26 cellular contexts compared by ENCODE assay signal in the genomic region with DNA sequence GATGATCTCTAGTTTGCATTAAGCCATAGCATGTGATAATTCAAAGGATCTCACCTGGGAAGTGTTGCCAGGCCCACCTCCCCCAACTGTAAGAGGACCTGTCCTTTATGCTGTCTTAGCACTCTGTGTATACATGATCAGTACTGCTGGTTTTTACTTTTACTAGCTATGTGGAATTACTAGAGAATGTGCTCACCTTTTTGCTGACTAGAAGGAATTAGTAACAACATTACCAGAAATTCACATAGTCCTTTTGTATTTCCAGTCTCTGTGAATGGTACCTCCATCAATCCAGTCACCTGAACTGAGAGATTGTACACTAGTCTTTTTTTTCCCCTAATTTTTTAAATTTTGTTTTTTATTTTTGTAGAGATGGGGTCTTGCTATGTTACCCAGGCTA.
"Had no signal": no experiment of that assay in that cellular context is flagged by ENCODE, and none has a peak within 500 bp of the region (broad histone marks: within the 10 kb centered on the region; RNA-seq: fewer than 3 reads in every experiment).

No MANE protein-coding gene starts in this region.

- H3K36me3 ChIP-seq: colonic mucosa, gastrocnemius medialis had no signal

- H3K27me3 ChIP-seq: colonic mucosa, esophagus squamous epithelium, gastrocnemius medialis, heart right ventricle, left lung had no signal

- DNase-seq: colonic mucosa; cortex of kidney; effector CD8-positive, alpha-beta T cell; effector memory CD8-positive, alpha-beta T cell; endodermal cell; erythroblast; esophagus squamous epithelium; foreskin fibroblast; foreskin melanocyte; gastrocnemius medialis; glutamatergic neuron; head of caudate nucleus; heart right ventricle; hippocampal formation; left cardiac atrium; left lung; left ventricle myocardium superior; lower lobe of right lung; mesendoderm; midbrain; naive thymus-derived CD4-positive, alpha-beta T cell had no signal

- ATAC-seq: effector memory CD8-positive, alpha-beta T cell; esophagus mucosa; gastrocnemius medialis; heart right ventricle; left cardiac atrium; left lung; left ventricle myocardium superior; lower lobe of right lung; naive thymus-derived CD4-positive, alpha-beta T cell had no signal

- H3K4me1 ChIP-seq: colonic mucosa, gastrocnemius medialis had no signal

- H3K9me3 ChIP-seq: colonic mucosa, esophagus squamous epithelium, gastrocnemius medialis, heart right ventricle, left lung, lower lobe of right lung had no signal

- H3K27ac ChIP-seq: colonic mucosa, epithelial cell of prostate, esophagus squamous epithelium, gastrocnemius medialis, heart right ventricle, left lung, lower lobe of right lung had no signal

- FAIRE-seq: endometrium, islet of Langerhans, keratinocyte had no signal

- H3K4me3 ChIP-seq: colonic mucosa, esophagus squamous epithelium, gastrocnemius medialis, heart right ventricle, left lung, lower lobe of right lung had no signal
